23 cellular contexts compared by ENCODE assay signal in the genomic region with DNA sequence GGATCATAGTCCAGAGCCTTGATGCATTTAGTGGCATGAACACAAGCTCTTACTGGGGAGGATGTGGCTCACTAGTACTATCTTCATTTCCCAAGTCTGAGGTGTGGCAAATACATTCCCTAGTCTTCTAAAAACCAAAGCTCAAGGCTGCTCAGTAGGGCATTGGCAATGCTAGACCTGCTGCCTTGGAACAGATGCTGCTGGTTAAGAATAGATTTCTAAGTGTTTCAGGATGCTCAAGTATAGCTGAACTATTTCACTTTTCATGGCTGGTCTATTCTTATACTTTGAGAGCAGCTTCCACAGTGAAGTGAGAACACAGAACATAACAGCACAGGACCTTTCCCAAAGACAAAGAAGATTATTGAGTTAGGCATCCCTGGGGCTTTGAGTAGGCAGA.
"Had no signal": no experiment of that assay in that cellular context is flagged by ENCODE, and none has a peak within 500 bp of the region (broad histone marks: within the 10 kb centered on the region; RNA-seq: fewer than 3 reads in every experiment).

No MANE protein-coding gene starts in this region.

- H3K36me3 Mint-ChIP-seq: activated CD4-positive, alpha-beta memory T cell treated with anti-CD3 and anti-CD28 coated beads for 36 hours; activated naive CD4-positive, alpha-beta T cell treated with anti-CD3 and anti-CD28 coated beads, Interleukin-2, amount 50 U/mL, for 24 hours had no signal

- H3K9me3 ChIP-seq: body of pancreas, colonic mucosa, left ventricle myocardium inferior, mucosa of descending colon, right atrium auricular region had no signal

- H3K27me3 ChIP-seq: body of pancreas, colonic mucosa, right atrium auricular region had no signal

- DNase-seq: activated CD4-positive, alpha-beta memory T cell treated with anti-CD3 and anti-CD28 coated beads for 36 hours; activated CD4-positive, alpha-beta T cell treated with anti-CD3 and anti-CD28 coated beads for 36 hours; activated CD8-positive, alpha-beta memory T cell treated with anti-CD3 and anti-CD28 coated beads, Interleukin-2, amount 10 ng/mL, durations not matched to agents 7 days and 5 days; activated effector memory CD4-positive, alpha-beta T cell treated with Interleukin-2 at 50 U/mL for 16 hours; activated T-cell treated with anti-CD3 and anti-CD28 coated beads, Interleukin-2, amount 50 U/mL, for 24 hours; amygdala; body of pancreas; central memory CD4-positive, alpha-beta T cell; colonic mucosa; hippocampal formation; left ventricle myocardium inferior; mucosa of descending colon; stimulated activated CD4-positive, alpha-beta T cell treated with anti-CD3 and anti-CD28 coated beads, Interleukin-4, amount 100 ng/mL, for 4 hours; stimulated activated CD8-positive, alpha-beta memory T cell treated with anti-CD3 and anti-CD28 coated beads, Interleukin-4, amount 100 ng/mL, for 48 hours; stimulated activated naive CD4-positive, alpha-beta T cell treated with Interleukin-2 at 50 U/mL for 16 hours; substantia nigra; T1000; WERI-Rb-1 had no signal

- H3K36me3 ChIP-seq: colonic mucosa, left ventricle myocardium inferior, right atrium auricular region, WERI-Rb-1 had no signal

- H3K4me1 ChIP-seq: body of pancreas, colonic mucosa had no signal

- H3K4me3 ChIP-seq: body of pancreas, colonic mucosa, left ventricle myocardium inferior, mucosa of descending colon, right atrium auricular region, skin epidermis had no signal

- H3K4me3 Mint-ChIP-seq: activated CD4-positive, alpha-beta memory T cell treated with anti-CD3 and anti-CD28 coated beads for 36 hours; activated CD4-positive, alpha-beta T cell treated with anti-CD3 and anti-CD28 coated beads for 36 hours; activated CD8-positive, alpha-beta memory T cell treated with anti-CD3 and anti-CD28 coated beads, Interleukin-2, amount 10 ng/mL, durations not matched to agents 7 days and 5 days; activated naive CD4-positive, alpha-beta T cell treated with anti-CD3 and anti-CD28 coated beads, Interleukin-2, amount 50 U/mL, for 24 hours; activated T-cell treated with anti-CD3 and anti-CD28 coated beads, Interleukin-2, amount 50 U/mL, for 24 hours; nephron had no signal

- H3K9me3 Mint-ChIP-seq: activated CD4-positive, alpha-beta memory T cell treated with anti-CD3 and anti-CD28 coated beads for 36 hours; activated naive CD4-positive, alpha-beta T cell treated with anti-CD3 and anti-CD28 coated beads, Interleukin-2, amount 50 U/mL, for 24 hours; activated T-cell treated with anti-CD3 and anti-CD28 coated beads, Interleukin-2, amount 50 U/mL, for 24 hours; nephron had no signal

- H3K27me3 Mint-ChIP-seq: activated CD4-positive, alpha-beta memory T cell treated with anti-CD3 and anti-CD28 coated beads for 36 hours; activated CD4-positive, alpha-beta T cell treated with anti-CD3 and anti-CD28 coated beads for 36 hours; activated CD8-positive, alpha-beta memory T cell treated with anti-CD3 and anti-CD28 coated beads, Interleukin-2, amount 10 ng/mL, durations not matched to agents 7 days and 5 days; activated naive CD4-positive, alpha-beta T cell treated with anti-CD3 and anti-CD28 coated beads, Interleukin-2, amount 50 U/mL, for 24 hours; activated T-cell treated with anti-CD3 and anti-CD28 coated beads, Interleukin-2, amount 50 U/mL, for 24 hours had no signal

- ATAC-seq: activated CD4-positive, alpha-beta T cell treated with anti-CD3 and anti-CD28 coated beads for 36 hours; activated CD8-positive, alpha-beta memory T cell treated with anti-CD3 and anti-CD28 coated beads, Interleukin-2, amount 10 ng/mL, durations not matched to agents 7 days and 5 days; body of pancreas; mucosa of descending colon had no signal

- H3K27ac ChIP-seq: body of pancreas, colonic mucosa, left ventricle myocardium inferior, right atrium auricular region, skin epidermis, WERI-Rb-1 had no signal

- H3K27ac Mint-ChIP-seq: activated CD4-positive, alpha-beta memory T cell treated with anti-CD3 and anti-CD28 coated beads for 36 hours; activated CD4-positive, alpha-beta T cell treated with anti-CD3 and anti-CD28 coated beads for 36 hours; activated CD8-positive, alpha-beta memory T cell treated with anti-CD3 and anti-CD28 coated beads, Interleukin-2, amount 10 ng/mL, durations not matched to agents 7 days and 5 days; activated naive CD4-positive, alpha-beta T cell treated with anti-CD3 and anti-CD28 coated beads, Interleukin-2, amount 50 U/mL, for 24 hours; activated T-cell treated with anti-CD3 and anti-CD28 coated beads, Interleukin-2, amount 50 U/mL, for 24 hours; nephron; progenitor cell of endocrine pancreas had no signal
